9 cellular contexts compared by ENCODE assay signal in the genomic region with DNA sequence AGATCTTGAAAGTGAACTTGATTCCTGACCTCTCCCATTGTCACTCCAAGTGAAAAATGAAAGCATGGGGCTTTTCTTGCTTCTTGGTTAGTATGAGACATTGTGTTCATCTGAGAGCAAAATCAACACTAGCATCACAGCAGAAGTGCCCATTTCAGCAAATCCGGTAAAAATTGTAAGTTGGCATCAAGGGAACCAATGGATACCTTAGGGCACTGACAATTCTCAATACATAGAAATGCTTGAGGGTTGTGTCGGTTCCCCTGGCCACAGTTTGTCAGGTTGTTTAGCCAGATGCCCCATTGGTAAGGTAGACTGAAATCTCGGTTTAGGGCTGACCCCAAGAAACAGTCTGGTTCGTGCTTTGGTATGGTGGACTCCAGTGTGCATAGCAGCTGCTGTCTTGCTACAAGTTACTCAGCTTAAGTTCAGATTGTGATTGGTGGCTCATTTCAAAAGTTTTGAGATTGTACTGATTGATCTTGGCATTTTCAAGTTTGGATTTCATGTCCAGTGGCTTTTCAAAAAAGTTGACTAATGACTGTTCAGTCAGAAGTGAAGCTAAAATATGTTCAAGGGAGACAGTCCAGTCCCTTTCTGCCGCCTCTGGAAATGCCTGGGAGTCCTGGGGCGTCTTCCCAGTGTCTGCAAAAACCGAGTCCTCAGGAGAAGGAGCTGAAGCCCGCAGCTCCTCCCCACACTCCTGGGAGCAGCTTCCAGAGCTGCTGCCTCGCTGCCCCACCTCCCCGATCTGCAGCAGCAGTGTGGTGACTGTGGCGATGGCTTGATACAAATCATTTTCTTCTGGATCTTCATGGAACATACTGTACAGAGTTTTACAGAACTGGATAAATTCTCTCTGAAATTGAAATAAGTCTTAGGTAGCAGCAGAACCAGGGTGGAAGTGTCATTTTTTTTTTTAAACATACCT. TPM values are rescaled to one million over a fixed set of nuclear protein-coding genes. Genes with fewer than 3 reads are reported as not detected.
DNase-seq lines count a peak whose midpoint lies in the region; ATAC-seq, FAIRE-seq and TF ChIP-seq lines count a peak whose summit lies in the region.
"Had no signal": no experiment of that assay in that cellular context is flagged by ENCODE, and none has a peak within 500 bp of the region (broad histone marks: within the 10 kb centered on the region; RNA-seq: fewer than 3 reads in every experiment).

No MANE protein-coding gene starts in this region.

- intact Hi-C loops in K562 (cut with micrococcal nuclease) (no loop called here), esophagus squamous epithelium (cut with DNase I) (no loop called here)

- TF ChIP-seq RAD21 in K562 (CRISPR knock-in tag; conservative IDR thresholded peaks at IDR 0.05 in 1 of 2, IDR thresholded peaks at IDR 0.05 in 1 of 2): no peak

- TF ChIP-seq EP300 in K562 (IDR thresholded peaks at IDR 0.05; ENCODE audit: low read length): no peak

- peaks cover 42% of the 10 kb centered on the region for H3K36me3 Mint-ChIP-seq in activated naive CD4-positive, alpha-beta T cell treated with anti-CD3 and anti-CD28 coated beads, Interleukin-2, amount 50 U/mL, for 24 hours
- peaks cover 54% of the 10 kb centered on the region for H3K36me3 Mint-ChIP-seq in progenitor cell of endocrine pancreas (ENCODE audit: insufficient read depth)

- FAIRE-seq in K562 (lab: Jason Lieb, UNC): no peak

- no peak overlapping the region for H2AFZ ChIP-seq in K562 (ENCODE audit: low read depth, low read length)

- peak overlapping the region; percentile 1 for H3K4me3 ChIP-seq in NB4 (ENCODE audit: low read depth, low read length)
- H3K4me3 ChIP-seq in K562: no peak overlapping the region
- no peak overlapping the region for H3K4me3 ChIP-seq in esophagus squamous epithelium

- H3K4me3 Mint-ChIP-seq in activated naive CD4-positive, alpha-beta T cell treated with anti-CD3 and anti-CD28 coated beads, Interleukin-2, amount 50 U/mL, for 24 hours: peak overlapping the region; percentile 61
- no peak overlapping the region for H3K4me3 Mint-ChIP-seq in progenitor cell of endocrine pancreas (ENCODE audit: low read depth)

- BruUV-seq in K562 (replicated peaks; lab: Mats Ljungman, UMichigan): no TSS peak

- peak overlapping the region; percentile 70 for H3K27ac Mint-ChIP-seq in activated naive CD4-positive, alpha-beta T cell treated with anti-CD3 and anti-CD28 coated beads, Interleukin-2, amount 50 U/mL, for 24 hours
- H3K27ac Mint-ChIP-seq in progenitor cell of endocrine pancreas: peak overlapping the region; percentile 44

- H3K4me2 ChIP-seq in K562 (ENCODE audit: insufficient read depth, low read length): no peak overlapping the region

- peak; percentile 54 for ATAC-seq in K562

- POLR2A ChIA-PET in K562 (lab: Yijun Ruan, JAX): interaction anchor here (0.8 to 1.3 kb wide), 2 partner anchors 10 to 20 kb away, joined by 3 to 4 read pairs; no protein-coding TSS in a partner anchor

- H3K4me1 Mint-ChIP-seq in activated naive CD4-positive, alpha-beta T cell treated with anti-CD3 and anti-CD28 coated beads, Interleukin-2, amount 50 U/mL, for 24 hours: peaks cover 58% of the 10 kb centered on the region
- peaks cover 23% of the 10 kb centered on the region for H3K4me1 Mint-ChIP-seq in progenitor cell of endocrine pancreas (ENCODE audit: low read depth)

- no peak for TF ChIP-seq POLR2A in NB4 (IDR thresholded peaks at IDR 0.05; ENCODE audit: extremely low read depth, insufficient read length)
- TF ChIP-seq POLR2A in K562 (conservative IDR thresholded peaks at IDR 0.05): peak; percentile 73
- no peak for TF ChIP-seq POLR2A in esophagus squamous epithelium (IDR thresholded peaks at IDR 0.05)

- no peaks in the 10 kb centered on the region for H3K9me3 Mint-ChIP-seq in activated naive CD4-positive, alpha-beta T cell treated with anti-CD3 and anti-CD28 coated beads, Interleukin-2, amount 50 U/mL, for 24 hours
- no peaks in the 10 kb centered on the region for H3K9me3 Mint-ChIP-seq in progenitor cell of endocrine pancreas (ENCODE audit: low read depth)

- peaks cover 47% of the 10 kb centered on the region for H3K79me2 ChIP-seq in K562 (ENCODE audit: control insufficient read depth, insufficient read depth, low read length)

- H3K36me3 ChIP-seq in K562 (ENCODE audit: control insufficient read depth, insufficient read depth, low read length) (peaks cover 78% of the 10 kb centered on the region), esophagus squamous epithelium (peaks cover 25 to 87% (median 53%) of the 10 kb centered on the region in 3 donors)

- TF ChIP-seq CTCF in NB4 (IDR thresholded peaks at IDR 0.05; ENCODE audit: low read depth, low read length) (no peak), K562 (IDR thresholded peaks at IDR 0.05 in 2 of 3, conservative IDR thresholded peaks at IDR 0.05 in 1 of 3; ENCODE audit: insufficient read depth in 2 of 3, low read depth in 1 of 3, low read length in 3 of 3) (no peak), progenitor cell of endocrine pancreas (IDR thresholded peaks at IDR 0.05; ENCODE audit: unreplicated experiment) (no peak), esophagus squamous epithelium (IDR thresholded peaks at IDR 0.05) (no peak)

- H3K9me3 ChIP-seq in K562 (replicated peaks; ENCODE audit: control insufficient read depth, insufficient read depth, low read depth, low read length) (no peaks in the 10 kb centered on the region), esophagus squamous epithelium (no peaks in the 10 kb centered on the region)

- H3K9ac ChIP-seq in K562 (ENCODE audit: insufficient read depth in 1 of 2, low read depth in 2 of 2, low read length in 2 of 2): no peak overlapping the region

- no peaks in the 10 kb centered on the region for H3K27me3 Mint-ChIP-seq in activated naive CD4-positive, alpha-beta T cell treated with anti-CD3 and anti-CD28 coated beads, Interleukin-2, amount 50 U/mL, for 24 hours
- no peaks in the 10 kb centered on the region for H3K27me3 Mint-ChIP-seq in progenitor cell of endocrine pancreas

- CTCF ChIA-PET in K562 (lab: Yijun Ruan, JAX; ENCODE audit: low intra/inter-chr PET ratio): no interaction called here

- DNase-seq in activated naive CD4-positive, alpha-beta T cell (lab: John Stamatoyannopoulos, UW): no peak
- peak; percentile 40 for DNase-seq in NB4 (ENCODE audit: low read depth)
- DNase-seq in K562 (ENCODE audit: extremely low read depth in 1 of 4, low spot score in 3 of 4): peak in 1 of 4 experiments; percentile 20
- no peak for DNase-seq in progenitor cell of endocrine pancreas (ENCODE audit: low spot score, unreplicated experiment)
- no peak for DNase-seq in activated CD4-positive, alpha-beta T cell treated with anti-CD3 and anti-CD28 coated beads for 4 hours
- DNase-seq in NK-92 treated with Interleukin-12 subunit alpha and Interleukin-12 subunit beta, amount 100 ng/mL, for 24 hours (lab: John Stamatoyannopoulos, UW): no peak
- DNase-seq in esophagus squamous epithelium (lab: John Stamatoyannopoulos, UW): no peak
- DNase-seq: stimulated activated CD4-positive, alpha-beta T cell treated with anti-CD3 and anti-CD28 coated beads, Interleukin-2, amount 100 ng/mL, for 24 hours had no signal

- H3K9me1 ChIP-seq in K562 (ENCODE audit: control insufficient read depth, insufficient read depth, low read length): no peaks in the 10 kb centered on the region

- in situ Hi-C loops in K562 (cut with MboI): no loop called here

- H3K4me1 ChIP-seq in K562 (replicated peaks in 1 of 2; ENCODE audit: control insufficient read depth in 2 of 2, insufficient read depth in 2 of 2, low read length in 2 of 2) (peaks cover 12% of the 10 kb centered on the region in 2 experiments; a peak in 3 of 5 replicates), esophagus squamous epithelium (peaks cover 0 to 45% (median 25%) of the 10 kb centered on the region in 3 donors)

- 84% methylated on average over 10 of the region's 11 CpGs for whole genome bisulfite sequencing in K562 (ENCODE audit: insufficient coverage, low coverage, missing lambda C conversion rate)
- WGBS in esophagus squamous epithelium, 2 donors: 71 to 75% methylated on average over 10 to 11 of the region's 11 CpGs

- H4K20me1 ChIP-seq in K562 (replicated peaks; ENCODE audit: control insufficient read depth, insufficient read depth, low read length): peaks cover 25% of the 10 kb centered on the region; the same call in 1 of the 2 replicates

- H3K27me3 ChIP-seq in K562 (ENCODE audit: control insufficient read depth in 2 of 2, insufficient read depth in 2 of 2, low read length in 2 of 2) (no peaks in the 10 kb centered on the region), esophagus squamous epithelium (no peaks in the 10 kb centered on the region)

- no peak overlapping the region for H3K27ac ChIP-seq in K562 (ENCODE audit: extremely low read depth, low read depth, low read length)
- no peak overlapping the region for H3K27ac ChIP-seq in esophagus squamous epithelium

TF ChIP-seq in K562, 482 proteins besides CTCF, POLR2A, EP300 and RAD21 (continues in another document):
- TF ChIP-seq ETV6 (IDR thresholded peaks at IDR 0.05; ENCODE audit: borderline replicate concordance in 1 of 2, low read depth in 2 of 2, low read length in 1 of 2) (no peak), ETV6 (CRISPR knock-in tag; IDR thresholded peaks at IDR 0.05; ENCODE audit: borderline replicate concordance) (no peak)

RNA-seq across cellular contexts. Expression of gene RPL31, which starts 5.6 kb away (rescaled TPM):
- total RNA-seq in K562 (2011; cell fraction: chromatin; rRNA removed; ENCODE audit: low replicate concordance): 260 and 346 TPM in 2 replicates
- 356 and 362 TPM in 2 replicates for total RNA-seq in K562 (2011; cell fraction: nucleolus; rRNA removed)
- total RNA-seq in K562 (2011; cell fraction: nucleoplasm; rRNA removed): 460 and 749 TPM in 2 replicates
- total RNA-seq in K562 (2014; rRNA removed) (1,176 and 1,715 TPM in 2 replicates), K562 (2014; rRNA removed; fragmentation: Illumina TruSeq; extraction: Trizol) (3,190 and 3,481 TPM in 2 replicates), K562 (2015; rRNA removed; fragmentation: Illumina TruSeq; extraction: Trizol) (1,637 and 1,659 TPM in 2 replicates), K562 (2021) (1,478 and 1,507 TPM in 2 replicates), progenitor cell of endocrine pancreas (1,632 and 1,719 TPM in 2 replicates), esophagus squamous epithelium (1,000 to 10,000 TPM in 3 of 4 donors, 100 to 1,000 TPM in 1; 638 to 2,401 (median 1,440) TPM)
- polyA plus RNA-seq in K562 (2011; rRNA removed) (2,782 and 3,117 TPM in 2 replicates), K562 (2014; fragmentation: Illumina TruSeq; extraction: Trizol) (1,578 and 1,802 TPM in 2 replicates), K562 (2014; fragmentation: Nextera tagmentation; extraction: Ambion mirVana) (1,000 to 10,000 TPM; 3,112 to 6,037 TPM), K562 (2014; rRNA removed) (2,526 and 2,997 TPM in 2 replicates)
- polyA plus RNA-seq in K562 (2011; cell fraction: cytosol; rRNA removed): 995 and 1,514 TPM in 2 replicates
- polyA plus RNA-seq in K562 (2011; cell fraction: nucleus; rRNA removed): 715 and 1,325 TPM in 2 replicates
- 4,257 and 4,957 TPM in 2 replicates for polyA plus RNA-seq in K562 (2012)
- 698 and 783 TPM in 2 replicates for polyA minus RNA-seq in K562 (2011; rRNA and poly(A)+ RNA removed)
- polyA minus RNA-seq in K562 (2011; cell fraction: cytosol; rRNA and poly(A)+ RNA removed): 318 and 340 TPM in 2 replicates
- polyA minus RNA-seq in K562 (2011; cell fraction: nucleus; rRNA and poly(A)+ RNA removed): 161 and 259 TPM in 2 replicates
